9 cellular contexts compared by ENCODE assay signal in the genomic region with DNA sequence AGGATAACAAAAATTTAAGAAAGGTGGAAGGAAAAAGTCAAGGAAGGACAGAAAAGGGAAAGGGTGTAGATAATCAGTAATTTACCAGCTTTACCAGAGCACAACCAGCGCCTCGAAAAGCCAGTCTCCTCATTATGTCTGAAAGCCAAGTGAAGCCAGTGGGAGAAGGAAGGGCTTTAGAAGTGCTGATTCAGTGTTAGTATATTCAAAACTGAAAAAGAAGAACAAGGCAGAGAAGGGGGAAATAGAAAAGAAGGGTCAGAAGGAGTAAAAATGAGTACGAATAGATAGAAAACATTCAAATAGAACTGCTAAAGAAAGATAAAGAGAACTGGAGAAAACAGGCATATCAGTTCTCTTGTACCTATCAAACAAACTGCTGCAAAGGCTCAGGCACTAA. TPM values are rescaled to one million over a fixed set of nuclear protein-coding genes. Genes with fewer than 3 reads are reported as not detected.
DNase-seq lines count a peak whose midpoint lies in the region; ATAC-seq and TF ChIP-seq lines count a peak whose summit lies in the region.
"Had no signal": no experiment of that assay in that cellular context is flagged by ENCODE, and none has a peak within 500 bp of the region (broad histone marks: within the 10 kb centered on the region; RNA-seq: fewer than 3 reads in every experiment).

No MANE protein-coding gene starts in this region.

- H3K9me3 Mint-ChIP-seq in CD4-positive, alpha-beta T cell = no peaks in the 10 kb centered on the region

- H3F3A ChIP-seq in MM.1S (ENCODE audit: insufficient read depth, low read length) = peaks cover 21% of the 10 kb centered on the region

- H3K27ac ChIP-seq in CD4-positive, alpha-beta T cell (ENCODE audit: low read depth, low read length) = no peak overlapping the region
- H3K27ac ChIP-seq in MM.1S (ENCODE audit: low read length) (peak overlapping the region; percentile 41; the same call in 1 of the 2 replicates), caudate nucleus (ENCODE audit: low read depth, low read length) (peak overlapping the region; percentile 45)
- H3K27ac ChIP-seq: colonic mucosa had no signal

- no peak for TF ChIP-seq CTCF in CD4-positive, alpha-beta T cell (IDR thresholded peaks at IDR 0.05)
- no peak for TF ChIP-seq CTCF in MM.1S (IDR thresholded peaks at IDR 0.05; ENCODE audit: low read length)

- peaks cover 83% of the 10 kb centered on the region for H3K79me2 ChIP-seq in MM.1S (ENCODE audit: low read length)

- no peak overlapping the region for H2AFZ ChIP-seq in MM.1S (ENCODE audit: low read length)

- peaks cover 75% of the 10 kb centered on the region for H3K36me3 Mint-ChIP-seq in CD4-positive, alpha-beta T cell (ENCODE audit: low read depth)

- peaks cover 23% of the 10 kb centered on the region for H3K4me1 ChIP-seq in MM.1S (ENCODE audit: low read length)

- no peaks in the 10 kb centered on the region for H3K9me3 ChIP-seq in CD4-positive, alpha-beta T cell (ENCODE audit: control insufficient read depth, low read length)
- no peaks in the 10 kb centered on the region for H3K9me3 ChIP-seq in MM.1S (replicated peaks; ENCODE audit: insufficient read depth, low read length)
- H3K9me3 ChIP-seq: colonic mucosa had no signal

- H4K20me1 ChIP-seq in MM.1S (ENCODE audit: insufficient read depth, low read length) = no peaks in the 10 kb centered on the region

- peaks cover 13% of the 10 kb centered on the region; the same call in 1 of the 2 replicates for H3K36me3 ChIP-seq in MM.1S (replicated peaks; ENCODE audit: insufficient read depth, low read length)

- H3K4me3 Mint-ChIP-seq in CD4-positive, alpha-beta T cell = peak overlapping the region; percentile 13

- H3K27me3 ChIP-seq in CD4-positive, alpha-beta T cell (ENCODE audit: control insufficient read depth, insufficient read depth, low read length) = no peaks in the 10 kb centered on the region
- H3K27me3 ChIP-seq in MM.1S (replicated peaks; ENCODE audit: insufficient read depth, low read length) = no peaks in the 10 kb centered on the region
- H3K27me3 ChIP-seq: colonic mucosa had no signal

- peaks cover 70% of the 10 kb centered on the region for H3K4me1 Mint-ChIP-seq in CD4-positive, alpha-beta T cell (ENCODE audit: low read depth)

- ATAC-seq in CD4-positive, alpha-beta T cell (ENCODE audit: poor library complexity) = no peak
- ATAC-seq in GM19023 (IDR thresholded peaks at IDR 0.05; ENCODE audit: unreplicated experiment) = no peak
- no peak for ATAC-seq in GM19455 (IDR thresholded peaks at IDR 0.05; ENCODE audit: unreplicated experiment)

- H3K9me2 ChIP-seq in MM.1S (replicated peaks; ENCODE audit: insufficient read depth, low read length) = no peaks in the 10 kb centered on the region

- peak overlapping the region; percentile 1; the same call in 1 of the 2 replicates for H3K4me3 ChIP-seq in MM.1S (ENCODE audit: low read length)
- H3K4me3 ChIP-seq: colonic mucosa had no signal

- H3K4me2 ChIP-seq in MM.1S (ENCODE audit: low read depth, low read length) = peak overlapping the region; percentile 51

- no peaks in the 10 kb centered on the region for H3K27me3 Mint-ChIP-seq in CD4-positive, alpha-beta T cell

- POLR2A ChIA-PET in CD4-positive, alpha-beta T cell (lab: Charles Lee) = interaction anchor here (1.2 kb wide), 1 partner anchor 24 kb away, joined by 3 read pairs; a partner anchor contains a TSS

- peak overlapping the region; percentile 8; the same call in 1 of the 2 replicates for H3K9ac ChIP-seq in MM.1S (ENCODE audit: low read length)

- CTCF ChIA-PET in CD4-positive, alpha-beta T cell (lab: Charles Lee) = no interaction called here

- intact Hi-C loops in CD4-positive, alpha-beta T cell (cut with DNase I, micrococcal nuclease) = loop anchor here in 1 of 2 experiments (5.0 to 10.0 kb wide), 2 partner anchors 224 to 397 kb away; a partner anchor contains a TSS

- H3K27ac Mint-ChIP-seq in CD4-positive, alpha-beta T cell = peak overlapping the region; percentile 71

- no peak for DNase-seq in CD4-positive, alpha-beta T cell
- no peak for DNase-seq in MM.1S
- no peak for DNase-seq in caudate nucleus (lab: John Stamatoyannopoulos, UW)
- DNase-seq in pons (ENCODE audit: low spot score) = peak; percentile 46
- no peak for DNase-seq in AG20443 (ENCODE audit: low spot score)
- DNase-seq in NCI-H2227 treated with DMSO at 0.1 percent for 48 hours (lab: John Stamatoyannopoulos, UW) = no peak
- DNase-seq: colonic mucosa had no signal

RNA-seq across cellular contexts. Expression of a gene that starts 4.1 kb away (rescaled TPM):
- 10 to 100 TPM; 47.6 to 48.1 TPM for total RNA-seq in CD4-positive, alpha-beta T cell

RNA-seq across cellular contexts. Expression of a gene that starts 4.2 kb away (rescaled TPM):
- 100 to 1,000 TPM; 104 to 106 TPM for total RNA-seq in CD4-positive, alpha-beta T cell

RNA-seq across cellular contexts. Expression of a gene that starts 24.0 kb away (rescaled TPM):
- total RNA-seq in CD4-positive, alpha-beta T cell = 10 to 100 TPM in 1 of 2 experiments, 1 to 10 TPM in 1; 8.4 to 10.8 TPM

RNA-seq across cellular contexts. Expression of a gene that starts 24.3 kb away (rescaled TPM):
- total RNA-seq in CD4-positive, alpha-beta T cell = 10 to 100 TPM; 60.0 to 64.5 TPM
